Comparison of ENCODE assay signal across 27 cellular contexts in the genomic region with DNA sequence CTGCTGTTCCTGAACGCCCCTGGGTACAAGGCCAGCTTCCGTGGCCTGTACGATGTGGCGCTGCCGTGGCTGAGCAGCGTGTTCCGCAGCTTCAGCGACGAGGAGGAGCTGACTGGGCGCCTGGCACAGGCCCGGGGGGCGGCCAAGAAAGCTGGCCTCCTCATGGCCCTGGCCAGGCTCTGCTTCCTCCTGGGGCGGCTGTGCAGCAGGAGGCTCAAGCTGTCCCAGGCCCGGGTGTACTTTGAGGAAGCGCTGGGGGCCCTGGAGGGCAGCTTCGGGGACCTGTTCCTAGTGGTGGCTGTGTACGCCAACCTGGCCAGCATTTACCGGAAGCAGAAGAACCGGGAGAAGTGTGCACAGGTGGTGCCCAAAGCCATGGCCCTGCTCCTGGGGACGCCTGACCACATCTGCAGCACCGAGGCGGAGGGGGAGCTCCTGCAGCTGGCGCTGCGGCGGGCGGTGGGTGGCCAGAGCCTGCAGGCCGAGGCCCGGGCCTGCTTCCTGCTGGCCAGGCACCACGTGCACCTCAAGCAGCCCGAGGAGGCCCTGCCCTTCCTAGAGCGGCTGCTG. TPM values are rescaled to one million over a fixed set of nuclear protein-coding genes. Genes with fewer than 3 reads are reported as not detected.
DNase-seq lines count a peak whose midpoint lies in the region; ATAC-seq and TF ChIP-seq lines count a peak whose summit lies in the region.
"Had no signal": no experiment of that assay in that cellular context is flagged by ENCODE, and none has a peak within 500 bp of the region (broad histone marks: within the 10 kb centered on the region; RNA-seq: fewer than 3 reads in every experiment).

No MANE protein-coding gene starts in this region.

- ATAC-seq in activated CD8-positive, alpha-beta memory T cell treated with anti-CD3 and anti-CD28 coated beads, Interleukin-2, amount 10 ng/mL, durations not matched to agents 7 days and 5 days: no peak
- peak in 1 of 2 donors; percentile 24 for ATAC-seq in right cardiac atrium
- ATAC-seq in omental fat pad (ENCODE audit: low FRiP score): no peak
- no peak for ATAC-seq in activated CD8-positive, alpha-beta T cell treated with anti-CD3 and anti-CD28 coated beads, Interleukin-2, amount 10 ng/mL, durations not matched to agents 7 days and 5 days
- ATAC-seq: naive thymus-derived CD4-positive, alpha-beta T cell; stimulated activated effector memory CD8-positive, alpha-beta T cell treated with anti-CD3 and anti-CD28 coated beads, Interleukin-12 subunit alpha, Interleukin-12 subunit beta, amount 100 ng/mL, for 72 hours had no signal

- intact Hi-C loops in right cardiac atrium (cut with DNase I) (no loop called here), spleen (cut with DNase I; ENCODE audit: low total_unique reads) (no loop called here)

- no peak overlapping the region for H3K4me3 Mint-ChIP-seq in activated CD8-positive, alpha-beta memory T cell treated with anti-CD3 and anti-CD28 coated beads, Interleukin-2, amount 10 ng/mL, durations not matched to agents 7 days and 5 days
- no peak overlapping the region for H3K4me3 Mint-ChIP-seq in activated CD8-positive, alpha-beta T cell treated with anti-CD3 and anti-CD28 coated beads, Interleukin-2, amount 10 ng/mL, durations not matched to agents 7 days and 5 days
- H3K4me3 Mint-ChIP-seq: CD4-positive, alpha-beta T cell; GM23338; HFFc6; mesothelial cell of epicardium; stimulated activated effector memory CD8-positive, alpha-beta T cell treated with anti-CD3 and anti-CD28 coated beads, Interleukin-12 subunit alpha, Interleukin-12 subunit beta, amount 100 ng/mL, for 72 hours; T-helper 2 cell treated with Interferon-gamma antibody and Interleukin-4, amounts not matched to agents 5 μg/mL and 100 μg/mL, for 36 hours had no signal

- H3K4me3 ChIP-seq in NT2/D1 (ENCODE audit: insufficient read length, low read depth): no peak overlapping the region
- no peak overlapping the region for H3K4me3 ChIP-seq in right cardiac atrium (ENCODE audit: low read length)
- no peak overlapping the region for H3K4me3 ChIP-seq in spleen
- H3K4me3 ChIP-seq: ascending aorta, GM23338, left lung, PC-9 had no signal

- peaks cover 2% of the 10 kb centered on the region for H3K36me3 Mint-ChIP-seq in activated CD8-positive, alpha-beta memory T cell treated with anti-CD3 and anti-CD28 coated beads, Interleukin-2, amount 10 ng/mL, durations not matched to agents 7 days and 5 days
- H3K36me3 Mint-ChIP-seq in activated CD8-positive, alpha-beta T cell treated with anti-CD3 and anti-CD28 coated beads, Interleukin-2, amount 10 ng/mL, durations not matched to agents 7 days and 5 days (ENCODE audit: low read depth): peaks cover 9% of the 10 kb centered on the region
- H3K36me3 Mint-ChIP-seq: IgD-negative memory B cell had no signal

- POLR2A ChIA-PET in activated CD8-positive, alpha-beta T cell treated with anti-CD3 and anti-CD28 coated beads, Interleukin-2, amount 10 ng/mL, durations not matched to agents 7 days and 5 days (lab: Charles Lee): no interaction called here

- H3K27ac ChIP-seq in right cardiac atrium (ENCODE audit: low read length) (no peak overlapping the region), spleen (peak overlapping the region in 5 of 8 donors; percentile 25 to 85 (median 72))
- H3K27ac ChIP-seq: 22Rv1, ascending aorta, left lung had no signal

- no peak overlapping the region for H3K27ac Mint-ChIP-seq in activated CD8-positive, alpha-beta memory T cell treated with anti-CD3 and anti-CD28 coated beads, Interleukin-2, amount 10 ng/mL, durations not matched to agents 7 days and 5 days
- no peak overlapping the region for H3K27ac Mint-ChIP-seq in activated CD8-positive, alpha-beta T cell treated with anti-CD3 and anti-CD28 coated beads, Interleukin-2, amount 10 ng/mL, durations not matched to agents 7 days and 5 days
- H3K27ac Mint-ChIP-seq: CD4-positive, alpha-beta T cell; HFFc6; stimulated activated effector memory CD8-positive, alpha-beta T cell treated with anti-CD3 and anti-CD28 coated beads, Interleukin-12 subunit alpha, Interleukin-12 subunit beta, amount 100 ng/mL, for 72 hours; T-helper 2 cell treated with Interferon-gamma antibody and Interleukin-4, amounts not matched to agents 5 μg/mL and 100 μg/mL, for 36 hours had no signal

- TF ChIP-seq CTCF in spleen (IDR thresholded peaks at IDR 0.05 in 8 of 11, conservative IDR thresholded peaks at IDR 0.05 in 3 of 11) (no peak), omental fat pad (IDR thresholded peaks at IDR 0.05) (no peak)

- DNase-seq in activated CD8-positive, alpha-beta memory T cell treated with anti-CD3 and anti-CD28 coated beads for 24 hours: peak; percentile 62
- no peak for DNase-seq in activated CD8-positive, alpha-beta memory T cell treated with anti-CD3 and anti-CD28 coated beads, Interleukin-2, amount 10 ng/mL, durations not matched to agents 7 days and 5 days
- DNase-seq in NT2/D1 (ENCODE audit: low read depth, low spot score) (no peak), right cardiac atrium (peak in 2 of 3 donors; percentile 75 to 76), spleen (peak; percentile 84), omental fat pad (ENCODE audit: low spot score) (no peak), NCI-H510A treated with DMSO at 0.1 percent for 48 hours (lab: John Stamatoyannopoulos, UW) (no peak)
- DNase-seq in activated CD8-positive, alpha-beta T cell treated with anti-CD3 and anti-CD28 coated beads, Interleukin-2, amount 10 ng/mL, durations not matched to agents 7 days and 5 days: no peak
- DNase-seq: activated gamma-delta T cell; CD4-positive, alpha-beta T cell; effector CD4-positive, alpha-beta T cell; EL; HFFc6; naive thymus-derived CD4-positive, alpha-beta T cell; NCI-H1105; NCI-H187; NCI-H526; PC-9; SHP77 had no signal

- H3K9me3 ChIP-seq in NT2/D1 (ENCODE audit: insufficient read depth, low read length) (no peaks in the 10 kb centered on the region), right cardiac atrium (ENCODE audit: control insufficient read depth, low read length) (no peaks in the 10 kb centered on the region), spleen (no peaks in the 10 kb centered on the region)
- H3K9me3 ChIP-seq: ascending aorta, left lung had no signal

- no peak for TF ChIP-seq POLR2A in spleen (IDR thresholded peaks at IDR 0.05)

- H3K4me1 Mint-ChIP-seq in activated CD8-positive, alpha-beta memory T cell treated with anti-CD3 and anti-CD28 coated beads, Interleukin-2, amount 10 ng/mL, durations not matched to agents 7 days and 5 days: peaks cover 35% of the 10 kb centered on the region
- H3K4me1 Mint-ChIP-seq in activated CD8-positive, alpha-beta T cell treated with anti-CD3 and anti-CD28 coated beads, Interleukin-2, amount 10 ng/mL, durations not matched to agents 7 days and 5 days (ENCODE audit: low read depth): peaks cover 41% of the 10 kb centered on the region

- H3K9ac ChIP-seq in NT2/D1 (ENCODE audit: insufficient read length, low read depth): peak overlapping the region; percentile 3

- WGBS in right cardiac atrium: 84% methylated on average over 31 of the region's 31 CpGs
- 40 to 69% (median 55%) methylated on average over 14 to 31 of the region's 31 CpGs for WGBS in spleen, 5 donors

- no peaks in the 10 kb centered on the region for H3K36me3 ChIP-seq in NT2/D1 (ENCODE audit: insufficient read depth, insufficient read length, low read length)
- peaks cover 0 to 84% (median 46%) of the 10 kb centered on the region in 6 donors for H3K36me3 ChIP-seq in spleen
- H3K36me3 ChIP-seq: ascending aorta had no signal

- H3K27me3 Mint-ChIP-seq in activated CD8-positive, alpha-beta memory T cell treated with anti-CD3 and anti-CD28 coated beads, Interleukin-2, amount 10 ng/mL, durations not matched to agents 7 days and 5 days: peaks cover 3% of the 10 kb centered on the region
- peaks cover 3% of the 10 kb centered on the region for H3K27me3 Mint-ChIP-seq in activated CD8-positive, alpha-beta T cell treated with anti-CD3 and anti-CD28 coated beads, Interleukin-2, amount 10 ng/mL, durations not matched to agents 7 days and 5 days (ENCODE audit: low read depth)
- H3K27me3 Mint-ChIP-seq: CD4-positive, alpha-beta T cell; IgD-negative memory B cell; naive thymus-derived CD4-positive, alpha-beta T cell had no signal

- no peaks in the 10 kb centered on the region for H3K27me3 ChIP-seq in NT2/D1 (ENCODE audit: insufficient read depth, insufficient read length)
- no peaks in the 10 kb centered on the region for H3K27me3 ChIP-seq in right cardiac atrium (ENCODE audit: control insufficient read depth, insufficient read depth)
- no peaks in the 10 kb centered on the region for H3K27me3 ChIP-seq in spleen (replicated peaks in 1 of 7)
- H3K27me3 ChIP-seq: ascending aorta, left lung had no signal

- H3K4me1 ChIP-seq in NT2/D1 (ENCODE audit: insufficient read depth, insufficient read length): peaks cover 28% of the 10 kb centered on the region
- H3K4me1 ChIP-seq in right cardiac atrium (ENCODE audit: control insufficient read depth, insufficient read depth, low read length): no peaks in the 10 kb centered on the region
- peaks cover 18 to 87% (median 69%) of the 10 kb centered on the region in 6 donors for H3K4me1 ChIP-seq in spleen

- CTCF ChIA-PET in activated CD8-positive, alpha-beta memory T cell treated with anti-CD3 and anti-CD28 coated beads, Interleukin-2, amount 10 ng/mL, durations not matched to agents 7 days and 5 days (lab: Charles Lee): interaction anchor here (0.9 kb wide), 1 partner anchor 15 kb away, joined by 3 read pairs; no protein-coding TSS in a partner anchor
- CTCF ChIA-PET in activated CD8-positive, alpha-beta T cell treated with anti-CD3 and anti-CD28 coated beads, Interleukin-2, amount 10 ng/mL, durations not matched to agents 7 days and 5 days (lab: Charles Lee): interaction anchor here (2.5 kb wide), 1 partner anchor 51 kb away, joined by 12 read pairs; no protein-coding TSS in a partner anchor

- no peaks in the 10 kb centered on the region for H3K9me3 Mint-ChIP-seq in activated CD8-positive, alpha-beta memory T cell treated with anti-CD3 and anti-CD28 coated beads, Interleukin-2, amount 10 ng/mL, durations not matched to agents 7 days and 5 days (ENCODE audit: low read depth)
- H3K9me3 Mint-ChIP-seq in activated CD8-positive, alpha-beta T cell treated with anti-CD3 and anti-CD28 coated beads, Interleukin-2, amount 10 ng/mL, durations not matched to agents 7 days and 5 days (ENCODE audit: insufficient read depth): no peaks in the 10 kb centered on the region
- H3K9me3 Mint-ChIP-seq: CD4-positive, alpha-beta T cell; GM23338; HFFc6; IgD-negative memory B cell; mesothelial cell of epicardium; naive thymus-derived CD4-positive, alpha-beta T cell; stimulated activated effector memory CD8-positive, alpha-beta T cell treated with anti-CD3 and anti-CD28 coated beads, Interleukin-12 subunit alpha, Interleukin-12 subunit beta, amount 100 ng/mL, for 72 hours; T-helper 2 cell treated with Interferon-gamma antibody and Interleukin-4, amounts not matched to agents 5 μg/mL and 100 μg/mL, for 36 hours had no signal

RNA-seq across cellular contexts. Expression of gene SH3TC1, which starts 28.2 kb away (rescaled TPM):
- 10 to 100 TPM in 1 of 2 experiments, 1 to 10 TPM in 1; 6.0 to 10.7 TPM for total RNA-seq in activated CD8-positive, alpha-beta memory T cell treated with anti-CD3 and anti-CD28 coated beads, Interleukin-2, amount 10 ng/mL, durations not matched to agents 7 days and 5 days
- total RNA-seq in right cardiac atrium: 10 to 100 TPM in 3 of 4 donors, 1 to 10 TPM in 1; 6.6 to 17.1 (median 11.1) TPM
- polyA plus RNA-seq in right cardiac atrium: 5.4 TPM
- total RNA-seq in spleen: 100 to 1,000 TPM in 1 of 7 donors, 10 to 100 TPM in 6; 58.0 to 157 (median 69.4) TPM
- polyA plus RNA-seq in spleen: 10 to 100 TPM; 23.3 to 43.7 (median 23.5) TPM
- total RNA-seq in omental fat pad: 10 to 100 TPM; 23.0 to 70.3 (median 29.1) TPM
- 1 to 10 TPM; 6.3 to 7.3 TPM for total RNA-seq in activated CD8-positive, alpha-beta T cell treated with anti-CD3 and anti-CD28 coated beads, Interleukin-2, amount 10 ng/mL, durations not matched to agents 7 days and 5 days
- polyA plus RNA-seq: GM23338 had no signal

RNA-seq across cellular contexts. Expression of gene HTRA3, which starts 42.3 kb away (rescaled TPM):
- not detected for total RNA-seq in activated CD8-positive, alpha-beta memory T cell treated with anti-CD3 and anti-CD28 coated beads, Interleukin-2, amount 10 ng/mL, durations not matched to agents 7 days and 5 days
- total RNA-seq in right cardiac atrium: 100 to 1,000 TPM in 2 of 4 donors, 10 to 100 TPM in 2; 52.8 to 133 (median 96.0) TPM
- polyA plus RNA-seq in right cardiac atrium: 80.6 TPM
- total RNA-seq in spleen: 1 to 10 TPM; 1.2 to 5.5 (median 3.1) TPM
- 1 to 10 TPM in 2 of 3 donors, under 1 TPM in 1; 0.26 to 2.5 (median 1.9) TPM for polyA plus RNA-seq in spleen
- 100 to 1,000 TPM in 1 of 4 donors, 10 to 100 TPM in 3; 15.8 to 147 (median 23.3) TPM for total RNA-seq in omental fat pad
- not detected for total RNA-seq in activated CD8-positive, alpha-beta T cell treated with anti-CD3 and anti-CD28 coated beads, Interleukin-2, amount 10 ng/mL, durations not matched to agents 7 days and 5 days
- total RNA-seq: CD4-positive, alpha-beta T cell; naive thymus-derived CD4-positive, alpha-beta T cell had no signal
- polyA plus RNA-seq: IgD-negative memory B cell; naive thymus-derived CD4-positive, alpha-beta T cell had no signal

Comparison
In these comparisons a context has a peak if more than half of its experiments do, and no peak if none do; other contexts are left out.
1. DNase-seq: peak in activated CD8-positive, alpha-beta memory T cell treated with anti-CD3 and anti-CD28 coated beads for 24 hours (single experiment), right cardiac atrium (2 of 3) and spleen (single experiment); none in activated CD8-positive, alpha-beta memory T cell treated with anti-CD3 and anti-CD28 coated beads, Interleukin-2, amount 10 ng/mL, durations not matched to agents 7 days and 5 days (single experiment), NT2/D1 (single experiment), omental fat pad (single experiment), activated CD8-positive, alpha-beta T cell treated with anti-CD3 and anti-CD28 coated beads, Interleukin-2, amount 10 ng/mL, durations not matched to agents 7 days and 5 days (single experiment) and NCI-H510A treated with DMSO at 0.1 percent for 48 hours (single experiment).